Comparison of ENCODE assay signal across 10 cellular contexts in the genomic region with DNA sequence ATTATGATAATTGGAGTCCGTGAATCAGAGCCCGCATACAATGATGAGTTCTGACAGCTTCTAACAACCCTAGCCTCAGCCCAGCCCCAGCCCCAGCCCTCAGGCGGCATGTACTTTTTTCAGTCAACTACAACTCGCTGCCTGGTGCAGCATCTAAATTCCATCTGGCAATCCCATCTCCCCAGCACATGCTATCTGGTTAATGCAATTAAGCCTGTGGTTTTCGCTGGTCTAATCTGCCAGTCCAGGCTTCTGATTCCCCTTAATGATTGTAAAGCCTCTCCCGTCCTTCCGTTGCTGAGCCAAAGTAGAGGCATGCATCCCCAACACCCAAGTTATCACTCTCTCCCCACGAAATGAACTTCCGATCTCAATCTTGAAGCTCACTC. TPM values are rescaled to one million over a fixed set of nuclear protein-coding genes. Genes with fewer than 3 reads are reported as not detected.
DNase-seq lines count a peak whose midpoint lies in the region; ATAC-seq, FAIRE-seq and TF ChIP-seq lines count a peak whose summit lies in the region.
"Had no signal": no experiment of that assay in that cellular context is flagged by ENCODE, and none has a peak within 500 bp of the region (broad histone marks: within the 10 kb centered on the region; RNA-seq: fewer than 3 reads in every experiment).

No MANE protein-coding gene starts in this region.

- POLR2A ChIA-PET in H1 (lab: Charles Lee; ENCODE audit: partially characterized antibody): interaction anchor here (1.7 kb wide), 1 partner anchor 12 kb away, joined by 9 read pairs; no protein-coding TSS in a partner anchor

- no peaks in the 10 kb centered on the region for H3K9me3 Mint-ChIP-seq in neural crest cell
- H3K9me3 Mint-ChIP-seq: dendritic cell treated with granulocyte-macrophage colony-stimulating factor and Interleukin-4, amounts not matched to agents 40 ng/mL and 50 ng/mL, for 4 days had no signal

- H3K27me3 ChIP-seq in BE2C: peaks cover 19% of the 10 kb centered on the region
- H3K27me3 ChIP-seq in H1 (replicated peaks in 1 of 4; ENCODE audit: control insufficient read depth in 3 of 4, extremely low read depth in 1 of 4, insufficient read depth in 3 of 4, low read length in 3 of 4): peaks cover 5 to 34% (median 22%) of the 10 kb centered on the region in 4 experiments; a peak in 6 of 7 replicates

- no peaks in the 10 kb centered on the region for H3K36me3 Mint-ChIP-seq in neural crest cell (ENCODE audit: low read depth)

- H3K27ac Mint-ChIP-seq in neural crest cell (ENCODE audit: unreplicated experiment): no peak overlapping the region
- H3K27ac Mint-ChIP-seq: dendritic cell treated with granulocyte-macrophage colony-stimulating factor and Interleukin-4, amounts not matched to agents 40 ng/mL and 50 ng/mL, for 4 days had no signal

- H2AK5ac ChIP-seq in H1 (ENCODE audit: low read depth, low read length): no peak overlapping the region

- H2AFZ ChIP-seq in H1 (ENCODE audit: low read length): no peak overlapping the region

- 3% methylated on average over 9 of the region's 9 CpGs; no CpG with 5 or more reads in 1 of the 2 experiments for WGBS in H1 (ENCODE audit: extremely low coverage in 1 of 2, insufficient coverage in 1 of 2, insufficient read length in 1 of 2, insufficient replicate concordance in 2 of 2, low coverage in 1 of 2, low lambda C conversion rate in 2 of 2, missing lambda C conversion rate in 1 of 2), 2 experiments

- H3K27me3 Mint-ChIP-seq in neural crest cell (ENCODE audit: low read depth): peaks cover 27% of the 10 kb centered on the region

- H4K8ac ChIP-seq in H1 (ENCODE audit: extremely low read depth, insufficient read depth, low read length): no peak overlapping the region

- peaks cover 20% of the 10 kb centered on the region for H3K4me1 Mint-ChIP-seq in neural crest cell

- no peaks in the 10 kb centered on the region for H3K4me1 ChIP-seq in BE2C
- peaks cover 0 to 5% (median 4%) of the 10 kb centered on the region in 4 experiments; a peak in 5 of 7 replicates for H3K4me1 ChIP-seq in H1 (replicated peaks in 1 of 4; ENCODE audit: control insufficient read depth in 3 of 4, insufficient read depth in 4 of 4, low read length in 3 of 4)

- CTCF ChIA-PET in H1 (lab: Charles Lee; ENCODE audit: partially characterized antibody): interaction anchor here (0.8 kb wide), 1 partner anchor 15 kb away, joined by 3 read pairs; no protein-coding TSS in a partner anchor

- H2BK5ac ChIP-seq in H1 (ENCODE audit: low read depth, low read length): no peak overlapping the region; the same call in 1 of the 2 replicates

- H3K4me2 ChIP-seq in H1 (ENCODE audit: insufficient read depth in 1 of 2, low read depth in 2 of 2, low read length in 2 of 2): peak overlapping the region; percentile 97 to 98

- no peak for TF ChIP-seq EP300 in H1 (IDR thresholded peaks at IDR 0.05; ENCODE audit: borderline replicate concordance in 1 of 2, low read depth in 2 of 2, low read length in 2 of 2)

- H4K20me1 ChIP-seq in H1 (replicated peaks in 1 of 2; ENCODE audit: control insufficient read depth in 1 of 2, insufficient read depth in 2 of 2, low read length in 2 of 2): peaks cover 3 to 11% of the 10 kb centered on the region in 2 experiments

- TF ChIP-seq CTCF in BE2C (IDR thresholded peaks at IDR 0.05; ENCODE audit: low read depth, low read length) (no peak), H1 (IDR thresholded peaks at IDR 0.05; ENCODE audit: control extremely low read depth in 1 of 3, insufficient read depth in 1 of 3, low read depth in 1 of 3, low read length in 3 of 3) (no peak), neural crest cell (conservative IDR thresholded peaks at IDR 0.05) (no peak)

- no peak overlapping the region for H3K56ac ChIP-seq in H1 (replicated peaks; ENCODE audit: insufficient read length, low read depth, low read length)

- no peak for FAIRE-seq in H1 (lab: Jason Lieb, UNC)

- H3K9me3 ChIP-seq in BE2C (no peaks in the 10 kb centered on the region), H1 (ENCODE audit: insufficient read depth in 2 of 2, low read depth in 1 of 2, low read length in 1 of 2) (no peaks in the 10 kb centered on the region)

- no peak overlapping the region for H2BK15ac ChIP-seq in H1 (ENCODE audit: low read length)

- DNase-seq in BE2C (peak; percentile 53), NCI-H69 (lab: John Stamatoyannopoulos, UW) (peak; percentile 85), H1 (ENCODE audit: low read depth in 1 of 2, low spot score in 2 of 2) (no peak), neural crest cell (ENCODE audit: low read depth, low spot score) (peak; percentile 16), NCI-H526 treated with DMSO at 0.1 percent for 48 hours (lab: John Stamatoyannopoulos, UW) (no peak), NK-92 (lab: John Stamatoyannopoulos, UW; ENCODE audit: unreplicated experiment) (no peak)
- DNase-seq: Calu3 had no signal

- H2BK120ac ChIP-seq in H1 (replicated peaks; ENCODE audit: low read depth, low read length): no peak overlapping the region

- no peak for TF ChIP-seq RAD21 in H1 (IDR thresholded peaks at IDR 0.05 in 1 of 2, conservative IDR thresholded peaks at IDR 0.05 in 1 of 2; ENCODE audit: low read depth in 2 of 2, low read length in 2 of 2)

- H3K23me2 ChIP-seq in H1 (ENCODE audit: low read depth, low read length): peaks cover 48% of the 10 kb centered on the region

- H3K23ac ChIP-seq in H1 (ENCODE audit: insufficient read length): no peak overlapping the region

- no peaks in the 10 kb centered on the region for H3K79me1 ChIP-seq in H1 (ENCODE audit: low read depth, low read length)

- no peak overlapping the region for H2BK12ac ChIP-seq in H1 (ENCODE audit: low read depth, low read length)

- no peak overlapping the region for H3K4me3 Mint-ChIP-seq in neural crest cell
- H3K4me3 Mint-ChIP-seq: dendritic cell treated with granulocyte-macrophage colony-stimulating factor and Interleukin-4, amounts not matched to agents 40 ng/mL and 50 ng/mL, for 4 days had no signal

- ATAC-seq in HG02623 (IDR thresholded peaks at IDR 0.05; ENCODE audit: unreplicated experiment) (no peak), GM19023 (IDR thresholded peaks at IDR 0.05; ENCODE audit: unreplicated experiment) (no peak)

- no peak overlapping the region for H3K27ac ChIP-seq in H1 (ENCODE audit: low read depth, low read length)

- no peak for TF ChIP-seq POLR2A in H1 (IDR thresholded peaks at IDR 0.05; ENCODE audit: control extremely low read depth in 1 of 2, low read depth in 2 of 2, low read length in 2 of 2)

- no peak overlapping the region for H4K91ac ChIP-seq in H1 (replicated peaks; ENCODE audit: insufficient read length, low read length)

- no peak overlapping the region for H3K9ac ChIP-seq in H1 (replicated peaks in 1 of 4; ENCODE audit: extremely low read depth in 1 of 4, low read depth in 3 of 4, low read length in 3 of 4)

- no peak overlapping the region for H3K18ac ChIP-seq in H1 (ENCODE audit: extremely low read depth, low read length)

- no peak overlapping the region for H3K4ac ChIP-seq in H1 (replicated peaks; ENCODE audit: insufficient read length, low read depth, low read length)

- H3K79me2 ChIP-seq in H1 (ENCODE audit: control insufficient read depth in 1 of 2, insufficient read depth in 2 of 2, low read length in 2 of 2): peaks cover 0 to 19% of the 10 kb centered on the region in 2 experiments; a peak in 2 of 4 replicates

- no peak overlapping the region for H3K14ac ChIP-seq in H1 (ENCODE audit: insufficient read length)

- H3K4me3 ChIP-seq in BE2C (ENCODE audit: low read depth, low read length): peak overlapping the region; percentile 82
- H3K4me3 ChIP-seq in H1 (ENCODE audit: extremely low read depth in 1 of 4, insufficient read depth in 2 of 4, low read depth in 3 of 4, low read length in 4 of 4): peak overlapping the region; percentile 61 to 79 (median 68); a peak in 7 of 8 replicates

- no peak overlapping the region for H2BK20ac ChIP-seq in H1 (ENCODE audit: low read length)

- H3K36me3 ChIP-seq in BE2C (no peaks in the 10 kb centered on the region), H1 (ENCODE audit: control insufficient read depth in 2 of 4, insufficient read depth in 4 of 4, low read length in 3 of 4) (no peaks in the 10 kb centered on the region)

- H4K5ac ChIP-seq in H1 (ENCODE audit: insufficient read length, low read depth, low read length): no peak overlapping the region

TF ChIP-seq in H1, 55 proteins besides CTCF, POLR2A, EP300 and RAD21:
- no peak for TF ChIP-seq CHD1 (IDR thresholded peaks at IDR 0.05; ENCODE audit: low read depth, low read length)
- TF ChIP-seq CTBP2 (IDR thresholded peaks at IDR 0.05; ENCODE audit: borderline replicate concordance, insufficient read depth, insufficient read length, low read length): no peak
- TF ChIP-seq HDAC2 (IDR thresholded peaks at IDR 0.05; ENCODE audit: borderline replicate concordance in 1 of 2, low read depth in 2 of 2, low read length in 2 of 2): no peak
- no peak for TF ChIP-seq SP2 (IDR thresholded peaks at IDR 0.05; ENCODE audit: low read length)
- no peak for TF ChIP-seq KDM4A (IDR thresholded peaks at IDR 0.05; ENCODE audit: low read depth, low read length, severe bottlenecking)
- no peak for TF ChIP-seq NRF1 (IDR thresholded peaks at IDR 0.05; ENCODE audit: low read depth, low read length)
TF ChIP-seq in H1: peak in this region for 0.

RNA-seq across cellular contexts. Expression of gene ELAVL2, which starts 0.9 kb away (rescaled TPM):
- polyA plus RNA-seq in BE2C (2012; ENCODE audit: insufficient read depth, insufficient read length, low read depth): 5.3 TPM
- total RNA-seq in H1 (2021; fragmentation: NEBNext Ultra II Directional; extraction: Animal tissue kit (Norgen Biotek cat#: 25700)): 20.9 and 21.9 TPM in 2 replicates
- polyA plus RNA-seq in H1 (2011; rRNA removed): 2.4 and 4.9 TPM in 2 replicates
- polyA plus RNA-seq in H1 (2011; cell fraction: cytosol; rRNA removed): 5.2 TPM
- 3.9 TPM for polyA plus RNA-seq in H1 (2011; cell fraction: nucleus; rRNA removed)
- 5.7 to 12.7 TPM (median 7.2 TPM) in 4 replicates for polyA plus RNA-seq in H1 (2012, experiment 1 of 2)
- 0.77 TPM for polyA plus RNA-seq in H1 (2012, experiment 2 of 2)
- polyA plus RNA-seq in H1 (2013, experiment 1 of 2): 20.2 TPM
- 19.6 TPM for polyA plus RNA-seq in H1 (2013, experiment 2 of 2)
- 24.1 and 41.8 TPM in 2 replicates for polyA minus RNA-seq in H1 (2011; rRNA and poly(A)+ RNA removed)
- 8.0 TPM for polyA minus RNA-seq in H1 (2011; cell fraction: cytosol; rRNA and poly(A)+ RNA removed)
- 70.2 TPM for polyA minus RNA-seq in H1 (2011; cell fraction: nucleus; rRNA and poly(A)+ RNA removed)
- 26.0 and 31.3 TPM in 2 replicates for total RNA-seq in neural crest cell
- total RNA-seq: Calu3 had no signal

Comparison
In these comparisons a context has a peak if more than half of its experiments do, and no peak if none do; other contexts are left out.
1. DNase-seq: peak in BE2C (single experiment), NCI-H69 (single experiment) and neural crest cell (single experiment); none in H1 (0 of 2), NCI-H526 treated with DMSO at 0.1 percent for 48 hours (single experiment) and NK-92 (single experiment).